In genomic region chrX:80573275-80573674, GRCh38 we compare ENCODE assay signal across 7 cellular contexts.
"Had no signal": no experiment of that assay in that cellular context is flagged by ENCODE, and none has a peak within 500 bp of the region (broad histone marks: within the 10 kb centered on the region; RNA-seq: fewer than 3 reads in every experiment).

No MANE protein-coding gene starts in this region.

- H3K4me3 ChIP-seq: GM12878 had no signal

- ATAC-seq: GM12878 had no signal

- DNase-seq: GDM1, GF-D8 had no signal

- FAIRE-seq: G401.6, GM12878, GM12892, GM18507, GM19239 had no signal
